ENCODE assay signal across 10 cellular contexts in genomic region chr12:124766745-124767074, GRCh38.
DNase-seq lines count a peak whose midpoint lies in the region; ATAC-seq, FAIRE-seq and TF ChIP-seq lines count a peak whose summit lies in the region.
"Had no signal": no experiment of that assay in that cellular context is flagged by ENCODE, and none has a peak within 500 bp of the region (broad histone marks: within the 10 kb centered on the region; RNA-seq: fewer than 3 reads in every experiment).

No MANE protein-coding gene starts in this region.

- RAD21 ChIA-PET in GM12878 (lab: Charles Lee; ENCODE audit: unreplicated experiment), result interaction anchor here (0.7 to 4.6 kb wide), 4 partner anchors 79 to 730 kb away, joined by 3 to 24 read pairs (median 4); no protein-coding TSS in a partner anchor

- peaks cover 22% of the 10 kb centered on the region for H3K9me3 ChIP-seq in A549
- peaks cover 10% of the 10 kb centered on the region; the same call in 2 of the 3 replicates for H3K9me3 ChIP-seq in GM12878 (replicated peaks; ENCODE audit: control insufficient read depth, insufficient read depth, low read length)
- H3K9me3 ChIP-seq in prostate gland, result no peaks in the 10 kb centered on the region
- H3K9me3 ChIP-seq in CD4-positive, alpha-beta T cell (ENCODE audit: control insufficient read depth, low read length), result peaks cover 9% of the 10 kb centered on the region
- H3K9me3 ChIP-seq in SK-N-SH, result no peaks in the 10 kb centered on the region

- intact Hi-C loops in GM12878 (cut with micrococcal nuclease; ENCODE audit: unreplicated experiment), result loop anchor here (1.0 to 5.0 kb wide), 6 partner anchors 86 to 730 kb away; no protein-coding TSS in a partner anchor
- intact Hi-C loops in prostate gland (cut with DNase I), result loop anchor here (2.0 to 5.0 kb wide), 4 partner anchors 198 to 730 kb away; no protein-coding TSS in a partner anchor
- intact Hi-C loops in activated CD4-positive, alpha-beta memory T cell treated with anti-CD3 and anti-CD28 coated beads for 36 hours (cut with micrococcal nuclease), result loop anchor here (1.0 to 10.0 kb wide), 4 partner anchors 198 to 730 kb away; no protein-coding TSS in a partner anchor
- intact Hi-C loops in CD4-positive, alpha-beta T cell (cut with DNase I, micrococcal nuclease), result loop anchor here (1.0 to 10.0 kb wide), 5 partner anchors 154 to 730 kb away; no protein-coding TSS in a partner anchor

- no peak overlapping the region for H3K4me3 Mint-ChIP-seq in activated CD4-positive, alpha-beta memory T cell treated with anti-CD3 and anti-CD28 coated beads for 36 hours
- H3K4me3 Mint-ChIP-seq in CD4-positive, alpha-beta T cell, result no peak overlapping the region

- H3K4me2 ChIP-seq in A549 (no peak overlapping the region), GM12878 (ENCODE audit: control insufficient read depth, insufficient read depth) (no peak overlapping the region), SK-N-SH (no peak overlapping the region)

- H3K36me3 ChIP-seq in GM12878 (ENCODE audit: control insufficient read depth in 2 of 2, insufficient read depth in 2 of 2, low read length in 1 of 2) (no peaks in the 10 kb centered on the region), prostate gland (no peaks in the 10 kb centered on the region), SK-N-SH (replicated peaks in 1 of 2; ENCODE audit: control insufficient read depth in 1 of 2, insufficient read depth in 2 of 2, low read length in 1 of 2) (no peaks in the 10 kb centered on the region)
- H3K36me3 ChIP-seq: brain microvascular endothelial cell had no signal

- no peak for DNase-seq in A549 (ENCODE audit: low read depth in 1 of 2, low spot score in 1 of 2)
- DNase-seq in GM12878 (ENCODE audit: low read depth, low spot score), result no peak
- DNase-seq in prostate gland (ENCODE audit: low spot score), result no peak
- DNase-seq in activated CD4-positive, alpha-beta memory T cell treated with anti-CD3 and anti-CD28 coated beads for 36 hours, result no peak
- DNase-seq in RKO (ENCODE audit: low spot score), result no peak
- no peak for DNase-seq in CD4-positive, alpha-beta T cell
- DNase-seq in SK-N-SH, result no peak

- no TSS peak for BruUV-seq in GM12878 (replicated peaks; lab: Mats Ljungman, UMichigan)

- in situ Hi-C loops in GM12878 (cut with MboI), result loop anchor here (5.0 to 25.0 kb wide), 3 partner anchors 209 to 724 kb away; no protein-coding TSS in a partner anchor

- peak overlapping the region; percentile 24 to 86; a peak in 4 of 6 replicates for H3K27ac ChIP-seq in A549
- no peak overlapping the region for H3K27ac ChIP-seq in GM12878 (ENCODE audit: control insufficient read depth, insufficient read depth)
- peak overlapping the region; percentile 2 to 63 for H3K27ac ChIP-seq in prostate gland
- no peak overlapping the region for H3K27ac ChIP-seq in CD4-positive, alpha-beta T cell (ENCODE audit: low read depth, low read length)
- H3K27ac ChIP-seq in SK-N-SH (ENCODE audit: low read depth in 2 of 2, low read length in 1 of 2), result peak overlapping the region in 1 of 2 experiments; percentile 3; a peak in 1 of 4 replicates
- H3K27ac ChIP-seq: brain microvascular endothelial cell, HL-60 had no signal

- peaks cover 12% of the 10 kb centered on the region for H3K27me3 Mint-ChIP-seq in activated CD4-positive, alpha-beta memory T cell treated with anti-CD3 and anti-CD28 coated beads for 36 hours
- H3K27me3 Mint-ChIP-seq in CD4-positive, alpha-beta T cell, result peaks cover 1% of the 10 kb centered on the region

- ATAC-seq in A549, result no peak; a peak in 1 of 6 replicates
- ATAC-seq in GM21825 (IDR thresholded peaks at IDR 0.05; ENCODE audit: unreplicated experiment), result peak; percentile 3
- ATAC-seq in GM12878, result peak; percentile 15
- ATAC-seq in CD4-positive, alpha-beta T cell (ENCODE audit: poor library complexity), result no peak

- TF ChIP-seq CTCF in A549 (IDR thresholded peaks at IDR 0.05), result no peak
- TF ChIP-seq CTCF in GM12878 (IDR thresholded peaks at IDR 0.05 in 2 of 3, conservative IDR thresholded peaks at IDR 0.05 in 1 of 3; ENCODE audit: control insufficient read depth in 2 of 3, extremely low read depth in 1 of 3, insufficient read depth in 1 of 3, low read depth in 3 of 3, low read length in 3 of 3), result no peak
- TF ChIP-seq CTCF in prostate gland (IDR thresholded peaks at IDR 0.05), result no peak
- no peak for TF ChIP-seq CTCF in CD4-positive, alpha-beta T cell (IDR thresholded peaks at IDR 0.05)
- no peak for TF ChIP-seq CTCF in SK-N-SH (IDR thresholded peaks at IDR 0.05)

- H3K9me2 ChIP-seq in SK-N-SH, result no peaks in the 10 kb centered on the region

- H2AFZ ChIP-seq in GM12878 (ENCODE audit: control insufficient read depth, low read depth, low read length), result no peak overlapping the region
- H2AFZ ChIP-seq in SK-N-SH (ENCODE audit: low read depth), result no peak overlapping the region

- H3K4me3 ChIP-seq in A549 (no peak overlapping the region), GM12878 (no peak overlapping the region), prostate gland (no peak overlapping the region), SK-N-SH (ENCODE audit: low read depth in 2 of 2, low read length in 1 of 2) (peak overlapping the region in 1 of 2 experiments; percentile 32; a peak in 1 of 4 replicates)

- no peaks in the 10 kb centered on the region for H3K27me3 ChIP-seq in GM12878 (replicated peaks in 1 of 2; ENCODE audit: control insufficient read depth in 2 of 2, insufficient read depth in 2 of 2, low read length in 1 of 2)
- no peaks in the 10 kb centered on the region for H3K27me3 ChIP-seq in prostate gland (replicated peaks; ENCODE audit: insufficient read depth)
- H3K27me3 ChIP-seq in CD4-positive, alpha-beta T cell (ENCODE audit: control insufficient read depth, insufficient read depth, low read length), result no peaks in the 10 kb centered on the region
- no peaks in the 10 kb centered on the region for H3K27me3 ChIP-seq in SK-N-SH (ENCODE audit: insufficient read depth)
- H3K27me3 ChIP-seq: brain microvascular endothelial cell had no signal

- 10% methylated on average over 1 of the region's 1 CpG for whole genome bisulfite sequencing in A549 (ENCODE audit: missing lambda C conversion rate)
- WGBS in GM12878 (ENCODE audit: insufficient coverage, insufficient replicate concordance, low lambda C conversion rate, missing lambda C conversion rate), result 0% methylated on average over 1 of the region's 1 CpG
- 0% methylated on average over 1 of the region's 1 CpG for whole genome bisulfite sequencing in prostate gland
- 6% methylated on average over 1 of the region's 1 CpG for WGBS in SK-N-SH (ENCODE audit: low lambda C conversion rate)

- TF ChIP-seq EP300 in A549 (IDR thresholded peaks at IDR 0.05) (no peak), GM12878 (IDR thresholded peaks at IDR 0.05; ENCODE audit: borderline replicate concordance in 1 of 2, control insufficient read depth in 1 of 2, low read depth in 2 of 2, low read length in 2 of 2) (no peak), SK-N-SH (IDR thresholded peaks at IDR 0.05; ENCODE audit: borderline replicate concordance in 1 of 2, low read depth in 1 of 2, low read length in 1 of 2) (no peak)

- H3K79me2 ChIP-seq in GM12878 (ENCODE audit: control insufficient read depth, insufficient read depth, low read length) (no peaks in the 10 kb centered on the region), SK-N-SH (ENCODE audit: insufficient read depth) (no peaks in the 10 kb centered on the region)

- TF ChIP-seq RAD21 in A549 (conservative IDR thresholded peaks at IDR 0.05 in 1 of 2, IDR thresholded peaks at IDR 0.05 in 1 of 2), result no peak
- TF ChIP-seq RAD21 in GM12878 (IDR thresholded peaks at IDR 0.05; ENCODE audit: insufficient read depth, low read depth, low read length), result no peak
- TF ChIP-seq RAD21 in SK-N-SH (IDR thresholded peaks at IDR 0.05; ENCODE audit: low read length), result no peak

- no peak overlapping the region for H3K27ac Mint-ChIP-seq in activated CD4-positive, alpha-beta memory T cell treated with anti-CD3 and anti-CD28 coated beads for 36 hours
- no peak overlapping the region for H3K27ac Mint-ChIP-seq in CD4-positive, alpha-beta T cell

- H3K36me3 Mint-ChIP-seq in activated CD4-positive, alpha-beta memory T cell treated with anti-CD3 and anti-CD28 coated beads for 36 hours, result peaks cover 8% of the 10 kb centered on the region
- H3K36me3 Mint-ChIP-seq in CD4-positive, alpha-beta T cell (ENCODE audit: low read depth), result no peaks in the 10 kb centered on the region

- no peaks in the 10 kb centered on the region for H4K20me1 ChIP-seq in GM12878 (ENCODE audit: control insufficient read depth, insufficient read depth)
- no peaks in the 10 kb centered on the region for H4K20me1 ChIP-seq in SK-N-SH (ENCODE audit: insufficient read depth)

- TF ChIP-seq POLR2A in A549 (IDR thresholded peaks at IDR 0.05; ENCODE audit: low read length) (no peak), GM12878 (IDR thresholded peaks at IDR 0.05; ENCODE audit: low read depth, low read length) (no peak), prostate gland (IDR thresholded peaks at IDR 0.05) (no peak)

- peaks cover 27% of the 10 kb centered on the region for H3K9me3 Mint-ChIP-seq in activated CD4-positive, alpha-beta memory T cell treated with anti-CD3 and anti-CD28 coated beads for 36 hours
- H3K9me3 Mint-ChIP-seq in CD4-positive, alpha-beta T cell, result no peaks in the 10 kb centered on the region

- H3K9ac ChIP-seq in GM12878 (ENCODE audit: control insufficient read depth, insufficient read depth, low read length) (no peak overlapping the region), SK-N-SH (no peak overlapping the region)

- H3K4me1 ChIP-seq in A549 (peaks cover 42% of the 10 kb centered on the region), GM12878 (ENCODE audit: control insufficient read depth, insufficient read depth, low read length) (peaks cover 25% of the 10 kb centered on the region), prostate gland (replicated peaks) (no peaks in the 10 kb centered on the region), SK-N-SH (ENCODE audit: control insufficient read depth in 1 of 2, insufficient read depth in 2 of 2, low read depth in 1 of 2, low read length in 1 of 2) (peaks cover 5 to 6% of the 10 kb centered on the region in 2 experiments; a peak in 2 of 4 replicates)

- POLR2A ChIA-PET in A549 (lab: Yijun Ruan, JAX), result no interaction called here
- POLR2A ChIA-PET in GM12878 (lab: Charles Lee), result interaction anchor here (1.1 kb wide), 1 partner anchor 26 kb away, joined by 3 read pairs; no protein-coding TSS in a partner anchor
- POLR2A ChIA-PET in activated CD4-positive, alpha-beta memory T cell treated with anti-CD3 and anti-CD28 coated beads for 36 hours (lab: Charles Lee), result no interaction called here
- POLR2A ChIA-PET in CD4-positive, alpha-beta T cell (lab: Charles Lee), result no interaction called here
- POLR2A ChIA-PET in SK-N-SH (lab: Yijun Ruan, JAX), result no interaction called here

- CTCF ChIA-PET in A549 (lab: Yijun Ruan, JAX) (interaction anchor here (0.6 to 10.5 kb wide), 45 partner anchors 13 to 824 kb away, joined by 3 to 101 read pairs (median 4); no protein-coding TSS in a partner anchor), GM12878 (lab: Yijun Ruan, JAX) (interaction anchor here (1.0 to 11.7 kb wide), 22 partner anchors 12 to 736 kb away, joined by 3 to 116 read pairs (median 4); no protein-coding TSS in a partner anchor), SK-N-SH (lab: Yijun Ruan, JAX) (interaction anchor here (0.6 to 2.9 kb wide), 39 partner anchors 8 to 734 kb away, joined by 3 to 16 read pairs (median 4); no protein-coding TSS in a partner anchor)
- CTCF ChIA-PET in activated CD4-positive, alpha-beta memory T cell treated with anti-CD3 and anti-CD28 coated beads for 36 hours (lab: Charles Lee), result interaction anchor here (0.6 to 4.8 kb wide), 12 partner anchors 26 to 730 kb away, joined by 3 to 44 read pairs (median 4); no protein-coding TSS in a partner anchor
- CTCF ChIA-PET in CD4-positive, alpha-beta T cell (lab: Charles Lee), result no interaction called here

- peaks cover 20% of the 10 kb centered on the region for H3K4me1 Mint-ChIP-seq in activated CD4-positive, alpha-beta memory T cell treated with anti-CD3 and anti-CD28 coated beads for 36 hours (ENCODE audit: low read depth)
- H3K4me1 Mint-ChIP-seq in CD4-positive, alpha-beta T cell (ENCODE audit: low read depth), result peaks cover 16% of the 10 kb centered on the region

- H3F3A ChIP-seq in SK-N-SH (replicated peaks; ENCODE audit: insufficient read depth), result no peaks in the 10 kb centered on the region

- no peak for FAIRE-seq in A549 (lab: Jason Lieb, UNC)
- no peak for FAIRE-seq in GM12878 (lab: Jason Lieb, UNC)

- SMC1A ChIA-PET in GM12878 (lab: Charles Lee; ENCODE audit: uncharacterized antibody, unreplicated experiment), result interaction anchor here (0.7 to 4.9 kb wide), 5 partner anchors 26 to 731 kb away, joined by 3 to 37 read pairs (median 4); no protein-coding TSS in a partner anchor

Comparison
In these comparisons a context has a peak if more than half of its experiments do, and no peak if none do; other contexts are left out.
1. ATAC-seq: peak in GM21825 (single experiment) and GM12878 (single experiment); none in A549 (0 of 2) and CD4-positive, alpha-beta T cell (single experiment).
2. H3K27ac ChIP-seq: peak in A549 (2 of 2) and prostate gland (2 of 2); none in GM12878 (single experiment) and CD4-positive, alpha-beta T cell (single experiment).